ENCODE assay signal across 25 cellular contexts in the genomic region with DNA sequence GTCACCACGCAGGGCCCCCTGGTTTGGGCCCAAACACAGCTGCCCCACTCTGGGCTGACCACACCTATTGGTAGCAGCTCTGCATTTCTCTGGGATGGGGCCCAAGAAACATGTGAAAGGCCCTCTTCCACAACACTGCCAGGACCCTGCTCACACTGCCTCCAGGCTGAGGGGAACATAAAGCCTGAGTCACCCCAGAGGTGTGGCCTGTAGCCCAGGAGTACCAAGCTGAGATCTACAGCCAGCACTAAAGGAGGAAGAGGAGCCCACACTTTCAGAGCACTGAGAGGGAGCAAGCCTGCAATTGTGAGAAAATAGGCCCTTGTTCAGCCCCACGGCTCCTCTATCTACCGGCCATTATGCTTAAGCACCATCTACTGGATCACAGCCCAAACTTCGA. TPM values are rescaled to one million over a fixed set of nuclear protein-coding genes. Genes with fewer than 3 reads are reported as not detected.
DNase-seq lines count a peak whose midpoint lies in the region; ATAC-seq and TF ChIP-seq lines count a peak whose summit lies in the region.
"Had no signal": no experiment of that assay in that cellular context is flagged by ENCODE, and none has a peak within 500 bp of the region (broad histone marks: within the 10 kb centered on the region; RNA-seq: fewer than 3 reads in every experiment).

No MANE protein-coding gene starts in this region.

- intact Hi-C loops in activated CD4-positive, alpha-beta T cell treated with anti-CD3 and anti-CD28 coated beads for 36 hours (cut with DNase I, micrococcal nuclease): loop anchor here in 1 of 2 experiments (10.0 kb wide), 1 partner anchor 677 kb away; no protein-coding TSS in a partner anchor
- intact Hi-C loops in posterior cingulate gyrus (cut with DNase I): no loop called here

- H3K9me3 Mint-ChIP-seq in activated CD4-positive, alpha-beta T cell treated with anti-CD3 and anti-CD28 coated beads for 36 hours (ENCODE audit: low read depth): no peaks in the 10 kb centered on the region
- H3K9me3 Mint-ChIP-seq in activated naive CD8-positive, alpha-beta T cell treated with anti-CD3 and anti-CD28 coated beads, Interleukin-2, amount 50 U/mL, for 24 hours: peaks cover 10% of the 10 kb centered on the region
- H3K9me3 Mint-ChIP-seq: CD14-positive monocyte; HFFc6; T-helper 2 cell treated with Interferon-gamma antibody and Interleukin-4, amounts not matched to agents 5 μg/mL and 100 μg/mL, for 36 hours had no signal

- CTCF ChIA-PET in activated CD4-positive, alpha-beta T cell treated with anti-CD3 and anti-CD28 coated beads for 36 hours (lab: Charles Lee): interaction anchor here (0.6 to 0.8 kb wide), 3 partner anchors 11 to 207 kb away, joined by 3 to 4 read pairs (median 4); no protein-coding TSS in a partner anchor

- no peak overlapping the region for H3K9ac ChIP-seq in smooth muscle cell (ENCODE audit: low read depth)

- H3K79me2 ChIP-seq in smooth muscle cell (ENCODE audit: low read depth): no peaks in the 10 kb centered on the region

- H3K4me2 ChIP-seq in smooth muscle cell: no peak overlapping the region

- WGBS in smooth muscle cell (ENCODE audit: low lambda C conversion rate): 76% methylated on average over 4 of the region's 4 CpGs

- H3K9me3 ChIP-seq in smooth muscle cell (replicated peaks; ENCODE audit: low read depth): peaks cover 19% of the 10 kb centered on the region
- H3K9me3 ChIP-seq: heart left ventricle, upper lobe of left lung had no signal

- no peaks in the 10 kb centered on the region for H4K20me1 ChIP-seq in smooth muscle cell (ENCODE audit: low read depth)

- peak; percentile 37 for DNase-seq in activated CD4-positive, alpha-beta T cell treated with anti-CD3 and anti-CD28 coated beads for 36 hours
- no peak for DNase-seq in activated CD4-positive, alpha-beta T cell treated with anti-CD3 and anti-CD28 coated beads for 1 hour
- peak; percentile 40 for DNase-seq in Daoy (ENCODE audit: low read depth)
- peak; percentile 73 for DNase-seq in OCI-M1 (lab: John Stamatoyannopoulos, UW)
- peak; percentile 40 for DNase-seq in activated naive CD8-positive, alpha-beta T cell treated with anti-CD3 and anti-CD28 coated beads, Interleukin-2, amount 50 U/mL, for 24 hours
- no peak for DNase-seq in posterior cingulate gyrus
- DNase-seq in smooth muscle cell (lab: John Stamatoyannopoulos, UW; ENCODE audit: unreplicated experiment): no peak
- DNase-seq: ACHN; activated CD4-positive, CD25-positive, alpha-beta regulatory T cell treated with anti-CD3 and anti-CD28 coated beads, Interleukin-2, amount 50 U/mL, for 72 hours; activated effector memory CD4-positive, alpha-beta T cell treated with Interleukin-2 at 50 U/mL for 16 hours; DMS79; heart left ventricle; HFFc6; KBM-7; NCI-H1092 treated with DMSO at 0.1 percent for 48 hours; NCI-H2107; NCI-H524 treated with DMSO at 0.1 percent for 48 hours; upper lobe of left lung had no signal

- no peak overlapping the region for H3K27ac ChIP-seq in smooth muscle cell (ENCODE audit: low read depth)
- H3K27ac ChIP-seq: heart left ventricle, upper lobe of left lung had no signal

- no peak for TF ChIP-seq CTCF in smooth muscle cell (IDR thresholded peaks at IDR 0.05; ENCODE audit: borderline replicate concordance, insufficient read depth, poor library complexity, severe bottlenecking)

- no peak overlapping the region for H3K27ac Mint-ChIP-seq in activated CD4-positive, alpha-beta T cell treated with anti-CD3 and anti-CD28 coated beads for 36 hours
- H3K27ac Mint-ChIP-seq in activated naive CD8-positive, alpha-beta T cell treated with anti-CD3 and anti-CD28 coated beads, Interleukin-2, amount 50 U/mL, for 24 hours: no peak overlapping the region
- H3K27ac Mint-ChIP-seq: HFFc6; T-helper 2 cell treated with Interferon-gamma antibody and Interleukin-4, amounts not matched to agents 5 μg/mL and 100 μg/mL, for 36 hours had no signal

- H3F3A ChIP-seq in smooth muscle cell (ENCODE audit: low read depth): no peaks in the 10 kb centered on the region

- H3K4me3 Mint-ChIP-seq in activated CD4-positive, alpha-beta T cell treated with anti-CD3 and anti-CD28 coated beads for 36 hours: no peak overlapping the region
- no peak overlapping the region for H3K4me3 Mint-ChIP-seq in activated naive CD8-positive, alpha-beta T cell treated with anti-CD3 and anti-CD28 coated beads, Interleukin-2, amount 50 U/mL, for 24 hours
- H3K4me3 Mint-ChIP-seq: CD14-positive monocyte; HFFc6; T-helper 2 cell treated with Interferon-gamma antibody and Interleukin-4, amounts not matched to agents 5 μg/mL and 100 μg/mL, for 36 hours had no signal

- H3K27me3 ChIP-seq in smooth muscle cell (ENCODE audit: low read depth): no peaks in the 10 kb centered on the region
- H3K27me3 ChIP-seq: upper lobe of left lung had no signal

- no peaks in the 10 kb centered on the region for H3K36me3 ChIP-seq in smooth muscle cell (ENCODE audit: low read depth)
- H3K36me3 ChIP-seq: heart left ventricle, upper lobe of left lung had no signal

- no peak overlapping the region for H3K4me3 ChIP-seq in smooth muscle cell
- H3K4me3 ChIP-seq: heart left ventricle, upper lobe of left lung had no signal

- H3K36me3 Mint-ChIP-seq in activated CD4-positive, alpha-beta T cell treated with anti-CD3 and anti-CD28 coated beads for 36 hours (ENCODE audit: low read depth): no peaks in the 10 kb centered on the region
- no peaks in the 10 kb centered on the region for H3K36me3 Mint-ChIP-seq in activated naive CD8-positive, alpha-beta T cell treated with anti-CD3 and anti-CD28 coated beads, Interleukin-2, amount 50 U/mL, for 24 hours (ENCODE audit: low read depth)
- H3K36me3 Mint-ChIP-seq: CD14-positive monocyte had no signal

- POLR2A ChIA-PET in activated CD4-positive, alpha-beta T cell treated with anti-CD3 and anti-CD28 coated beads for 36 hours (lab: Charles Lee): interaction anchor here (0.6 kb wide), 1 partner anchor 168 kb away, joined by 5 read pairs; no protein-coding TSS in a partner anchor

- H2AFZ ChIP-seq in smooth muscle cell (ENCODE audit: low read depth): no peak overlapping the region

- H3K4me1 ChIP-seq in smooth muscle cell (ENCODE audit: low read depth): no peaks in the 10 kb centered on the region
- H3K4me1 ChIP-seq: heart left ventricle, upper lobe of left lung had no signal

- no peaks in the 10 kb centered on the region for H3K27me3 Mint-ChIP-seq in activated CD4-positive, alpha-beta T cell treated with anti-CD3 and anti-CD28 coated beads for 36 hours
- H3K27me3 Mint-ChIP-seq in activated naive CD8-positive, alpha-beta T cell treated with anti-CD3 and anti-CD28 coated beads, Interleukin-2, amount 50 U/mL, for 24 hours: no peaks in the 10 kb centered on the region

- peaks cover 20% of the 10 kb centered on the region for H3K4me1 Mint-ChIP-seq in activated CD4-positive, alpha-beta T cell treated with anti-CD3 and anti-CD28 coated beads for 36 hours
- H3K4me1 Mint-ChIP-seq in activated naive CD8-positive, alpha-beta T cell treated with anti-CD3 and anti-CD28 coated beads, Interleukin-2, amount 50 U/mL, for 24 hours: peaks cover 44% of the 10 kb centered on the region

- peak; percentile 86 for ATAC-seq in activated CD4-positive, alpha-beta T cell treated with anti-CD3 and anti-CD28 coated beads for 36 hours
- ATAC-seq in activated naive CD8-positive, alpha-beta T cell treated with anti-CD3 and anti-CD28 coated beads, Interleukin-2, amount 50 U/mL, for 24 hours: peak; percentile 93
- no peak for ATAC-seq in HG03175 (IDR thresholded peaks at IDR 0.05; ENCODE audit: unreplicated experiment)
- ATAC-seq: heart left ventricle, Panc1 had no signal

RNA-seq across cellular contexts. Expression of a gene that starts 14.4 kb away (rescaled TPM):
- total RNA-seq in activated CD4-positive, alpha-beta T cell treated with anti-CD3 and anti-CD28 coated beads for 36 hours: not detected
- not detected in 2 replicates for total RNA-seq in Daoy (2014; rRNA removed; shearing (Covaris generic))
- total RNA-seq in smooth muscle cell: not detected in 2 replicates
- not detected in 2 replicates for polyA plus RNA-seq in smooth muscle cell
- total RNA-seq: heart left ventricle, HFFc6, lower leg skin, mucosa of gallbladder, pulmonary artery endothelial cell, upper lobe of left lung had no signal
- polyA plus RNA-seq: CD14-positive monocyte, heart left ventricle had no signal

RNA-seq across cellular contexts. Expression of a gene that starts 23.0 kb away (rescaled TPM):
- not detected for total RNA-seq in activated CD4-positive, alpha-beta T cell treated with anti-CD3 and anti-CD28 coated beads for 36 hours
- not detected in 2 replicates for total RNA-seq in Daoy (2014; rRNA removed; shearing (Covaris generic))
- total RNA-seq in smooth muscle cell: not detected in 2 replicates
- not detected in 2 replicates for polyA plus RNA-seq in smooth muscle cell
- total RNA-seq: heart left ventricle, HFFc6, mucosa of gallbladder, pulmonary artery endothelial cell had no signal
- polyA plus RNA-seq: CD14-positive monocyte, heart left ventricle had no signal

RNA-seq across cellular contexts. Expression of a gene that starts 33.2 kb away (rescaled TPM):
- not detected for total RNA-seq in activated CD4-positive, alpha-beta T cell treated with anti-CD3 and anti-CD28 coated beads for 36 hours
- total RNA-seq in Daoy (2014; rRNA removed; shearing (Covaris generic)): not detected in 2 replicates
- not detected in 2 replicates for total RNA-seq in smooth muscle cell
- polyA plus RNA-seq in smooth muscle cell: not detected in 2 replicates
- total RNA-seq: heart left ventricle, HFFc6, mucosa of gallbladder, pulmonary artery endothelial cell, upper lobe of left lung had no signal
- polyA plus RNA-seq: CD14-positive monocyte, heart left ventricle had no signal

RNA-seq across cellular contexts. Expression of a gene that starts 37.3 kb away (rescaled TPM):
- total RNA-seq in activated CD4-positive, alpha-beta T cell treated with anti-CD3 and anti-CD28 coated beads for 36 hours: not detected
- total RNA-seq in Daoy (2014; rRNA removed; shearing (Covaris generic)): not detected in 2 replicates
- not detected in 2 replicates for total RNA-seq in smooth muscle cell
- not detected in 2 replicates for polyA plus RNA-seq in smooth muscle cell
- total RNA-seq: heart left ventricle, HFFc6, lower leg skin, mucosa of gallbladder, pulmonary artery endothelial cell, upper lobe of left lung had no signal
- polyA plus RNA-seq: CD14-positive monocyte, heart left ventricle had no signal

RNA-seq across cellular contexts. Expression of a gene that starts 43.4 kb away (rescaled TPM):
- total RNA-seq in activated CD4-positive, alpha-beta T cell treated with anti-CD3 and anti-CD28 coated beads for 36 hours: not detected
- total RNA-seq in Daoy (2014; rRNA removed; shearing (Covaris generic)): not detected in 2 replicates
- not detected in 2 replicates for total RNA-seq in smooth muscle cell
- not detected in 2 replicates for polyA plus RNA-seq in smooth muscle cell
- total RNA-seq: heart left ventricle, HFFc6, lower leg skin, mucosa of gallbladder, pulmonary artery endothelial cell, upper lobe of left lung had no signal
- polyA plus RNA-seq: CD14-positive monocyte, heart left ventricle had no signal

Comparison
In these comparisons a context has a peak if more than half of its experiments do, and no peak if none do; other contexts are left out.
1. DNase-seq: peak in activated CD4-positive, alpha-beta T cell treated with anti-CD3 and anti-CD28 coated beads for 36 hours (single experiment), Daoy (single experiment), OCI-M1 (single experiment) and activated naive CD8-positive, alpha-beta T cell treated with anti-CD3 and anti-CD28 coated beads, Interleukin-2, amount 50 U/mL, for 24 hours (single experiment); none in activated CD4-positive, alpha-beta T cell treated with anti-CD3 and anti-CD28 coated beads for 1 hour (single experiment), posterior cingulate gyrus (0 of 10) and smooth muscle cell (single experiment).